ENCODE assay signal across 24 cellular contexts in genomic region chr1:243292117-243292516, GRCh38.
"Had no signal": no experiment of that assay in that cellular context is flagged by ENCODE, and none has a peak within 500 bp of the region (broad histone marks: within the 10 kb centered on the region; RNA-seq: fewer than 3 reads in every experiment).

No MANE protein-coding gene starts in this region.

- H3K4me3 ChIP-seq: colonic mucosa, esophagus muscularis mucosa, gastroesophageal sphincter, heart left ventricle, hepatocyte, left lung, pancreas, right lobe of liver, thyroid gland, upper lobe of left lung had no signal

- H3K79me2 ChIP-seq: hepatocyte had no signal

- H3K9me3 ChIP-seq: colonic mucosa, esophagus muscularis mucosa, pancreas, right lobe of liver, thyroid gland, upper lobe of left lung had no signal

- DNase-seq: colonic mucosa; effector CD8-positive, alpha-beta T cell; endodermal cell; foreskin keratinocyte; heart left ventricle; left cardiac atrium; left lung; naive thymus-derived CD8-positive, alpha-beta T cell; nephron progenitor cell; occipital lobe; pancreas; right lobe of liver; small intestine; stimulated activated CD4-positive, alpha-beta T cell treated with anti-CD3 and anti-CD28 coated beads, Interleukin-12 subunit alpha, Interleukin-12 subunit beta, amount 100 ng/mL, for 4 hours; stimulated activated CD4-positive, alpha-beta T cell treated with anti-CD3 and anti-CD28 coated beads, Interleukin-1b, Interleukin-23, amount 100 ng/mL, for 48 hours; stimulated activated CD4-positive, alpha-beta T cell treated with anti-CD3 and anti-CD28 coated beads, Interleukin-4, amount 100 ng/mL, for 1 hour; stimulated activated CD8-positive, alpha-beta memory T cell treated with anti-CD3 and anti-CD28 coated beads, Interleukin-4, amount 100 ng/mL, for 48 hours; stimulated activated naive CD4-positive, alpha-beta T cell; stimulated activated naive CD8-positive, alpha-beta T cell treated with anti-CD3 and anti-CD28 coated beads, Interleukin-15, amount 100 ng/mL, for 72 hours; thyroid gland; upper lobe of left lung had no signal

- H3K36me3 ChIP-seq: colonic mucosa, right lobe of liver, thyroid gland had no signal

- H2AFZ ChIP-seq: hepatocyte had no signal

- H3K27me3 ChIP-seq: colonic mucosa, esophagus muscularis mucosa, foreskin keratinocyte, gastroesophageal sphincter, heart left ventricle, hepatocyte, left lung, pancreas, right lobe of liver, thyroid gland, upper lobe of left lung had no signal

- H3K4me1 ChIP-seq: colonic mucosa, pancreas, right lobe of liver had no signal

- H3K4me2 ChIP-seq: hepatocyte had no signal

- H3K27ac ChIP-seq: colonic mucosa, esophagus muscularis mucosa, foreskin keratinocyte, gastroesophageal sphincter, heart left ventricle, hepatocyte, left lung, pancreas, right lobe of liver, thyroid gland, upper lobe of left lung had no signal

- ATAC-seq: foreskin keratinocyte; gastroesophageal sphincter; heart left ventricle; left cardiac atrium; naive thymus-derived CD8-positive, alpha-beta T cell; pancreas; right lobe of liver; stimulated activated naive CD8-positive, alpha-beta T cell treated with anti-CD3 and anti-CD28 coated beads, Interleukin-15, amount 100 ng/mL, for 72 hours had no signal
